In genomic region chr6:35296931-35297330, GRCh38 we compare ENCODE assay signal across 9 cellular contexts. TPM values are rescaled to one million over a fixed set of nuclear protein-coding genes. Genes with fewer than 3 reads are reported as not detected.
DNase-seq lines count a peak whose midpoint lies in the region; ATAC-seq and TF ChIP-seq lines count a peak whose summit lies in the region.
"Had no signal": no experiment of that assay in that cellular context is flagged by ENCODE, and none has a peak within 500 bp of the region (broad histone marks: within the 10 kb centered on the region; RNA-seq: fewer than 3 reads in every experiment).

No MANE protein-coding gene starts in this region.

- peak overlapping the region; percentile 6 to 88 (median 82) for H3K4me3 Mint-ChIP-seq in immature natural killer cell

- H3K9me3 Mint-ChIP-seq in immature natural killer cell = no peaks in the 10 kb centered on the region

- DNase-seq in Right ventricle myocardium superior = no peak
- DNase-seq in right atrium auricular region (ENCODE audit: low spot score) = no peak
- no peak for DNase-seq in PC-9
- DNase-seq in immature natural killer cell = no peak
- DNase-seq in upper lobe of right lung = no peak
- DNase-seq in SHP77 treated with DMSO at 0.1 percent for 48 hours (lab: John Stamatoyannopoulos, UW) = no peak
- no peak for DNase-seq in NCI-H774 (lab: John Stamatoyannopoulos, UW)
- DNase-seq in ascending aorta (ENCODE audit: low spot score in 2 of 2) = no peak

- H3K4me1 Mint-ChIP-seq in immature natural killer cell = peaks cover 38 to 40% of the 10 kb centered on the region in 2 donors

- H3K4me1 ChIP-seq in right atrium auricular region (peaks cover 0 to 15% of the 10 kb centered on the region in 2 donors), PC-9 (replicated peaks; ENCODE audit: insufficient read depth) (peaks cover 14% of the 10 kb centered on the region), upper lobe of right lung (peaks cover 17% of the 10 kb centered on the region), ascending aorta (peaks cover 0 to 3% of the 10 kb centered on the region in 2 donors)

- peak overlapping the region; percentile 98 for H3K4me2 ChIP-seq in PC-9

- CTCF ChIA-PET in PC-9 (lab: Charles Lee) = interaction anchor here (0.6 to 1.0 kb wide), 5 partner anchors 153 to 1312 kb away, joined by 3 to 6 read pairs (median 4); no protein-coding TSS in a partner anchor

- peak overlapping the region; percentile 54; the same call in 1 of the 2 replicates for H2AFZ ChIP-seq in PC-9

- H3K4me3 ChIP-seq in right atrium auricular region = no peak overlapping the region
- H3K4me3 ChIP-seq in PC-9 = no peak overlapping the region
- H3K4me3 ChIP-seq in upper lobe of right lung = peak overlapping the region; percentile 47
- no peak overlapping the region for H3K4me3 ChIP-seq in ascending aorta

- peaks cover 23% of the 10 kb centered on the region for H3K36me3 ChIP-seq in right atrium auricular region
- no peaks in the 10 kb centered on the region for H3K36me3 ChIP-seq in PC-9 (ENCODE audit: low read depth)
- H3K36me3 ChIP-seq in upper lobe of right lung = peaks cover 27% of the 10 kb centered on the region
- H3K36me3 ChIP-seq in ascending aorta = peaks cover 25 to 33% of the 10 kb centered on the region in 2 donors

- H3K27me3 ChIP-seq in right atrium auricular region (no peaks in the 10 kb centered on the region), PC-9 (ENCODE audit: insufficient read depth, low read depth) (no peaks in the 10 kb centered on the region), upper lobe of right lung (no peaks in the 10 kb centered on the region), ascending aorta (no peaks in the 10 kb centered on the region)
- H3K27me3 ChIP-seq: thyroid gland had no signal

- peaks cover 3% of the 10 kb centered on the region; the same call in 1 of the 2 replicates for H3F3A ChIP-seq in PC-9 (ENCODE audit: insufficient read depth, low read depth)

- no peaks in the 10 kb centered on the region for H3K9me3 ChIP-seq in right atrium auricular region
- H3K9me3 ChIP-seq in PC-9 (ENCODE audit: insufficient read depth, low read depth) = no peaks in the 10 kb centered on the region
- no peaks in the 10 kb centered on the region for H3K9me3 ChIP-seq in upper lobe of right lung
- H3K9me3 ChIP-seq in ascending aorta = no peaks in the 10 kb centered on the region
- H3K9me3 ChIP-seq: thyroid gland had no signal

- no peaks in the 10 kb centered on the region for H3K9me2 ChIP-seq in PC-9 (ENCODE audit: insufficient read depth)

- no peaks in the 10 kb centered on the region for H4K20me1 ChIP-seq in PC-9 (ENCODE audit: insufficient read depth)

- peaks cover 8 to 22% (median 18%) of the 10 kb centered on the region in 3 donors for H3K36me3 Mint-ChIP-seq in immature natural killer cell

- POLR2A ChIA-PET in PC-9 (lab: Charles Lee; ENCODE audit: unreplicated experiment) = interaction anchor here (0.6 kb wide), 1 partner anchor 462 kb away, joined by 5 read pairs; no protein-coding TSS in a partner anchor

- intact Hi-C loops in Right ventricle myocardium superior (cut with DNase I) (no loop called here), PC-9 (cut with micrococcal nuclease; ENCODE audit: unreplicated experiment) (loop anchor here (1.0 to 10.0 kb wide), 7 partner anchors 45 to 798 kb away; partner anchors contain the start of genes ARMC12, PPARD and RPL10A), upper lobe of right lung (cut with DNase I) (no loop called here), ascending aorta (cut with DNase I) (loop anchor here (2.0 kb wide), 1 partner anchor 152 kb away; no protein-coding TSS in a partner anchor)

- ATAC-seq in Right ventricle myocardium superior (ENCODE audit: poor library complexity) = peak; percentile 5
- ATAC-seq in upper lobe of right lung = no peak

- H3K27ac ChIP-seq in right atrium auricular region (no peak overlapping the region), PC-9 (no peak overlapping the region), upper lobe of right lung (peak overlapping the region; percentile 74), ascending aorta (peak overlapping the region in 1 of 2 donors; percentile 15)

- peaks cover 0 to 3% (median 2%) of the 10 kb centered on the region in 3 donors for H3K27me3 Mint-ChIP-seq in immature natural killer cell (ENCODE audit: low read depth in 3 of 3)

- H3K79me2 ChIP-seq in PC-9 (ENCODE audit: low read depth) = no peaks in the 10 kb centered on the region; the same call in 1 of the 2 replicates

- BruUV-seq in PC-9 (replicated peaks; lab: Mats Ljungman, UMichigan) = no TSS peak

- peak overlapping the region; percentile 75 to 100 (median 98) for H3K27ac Mint-ChIP-seq in immature natural killer cell

- TF ChIP-seq CTCF in right atrium auricular region (IDR thresholded peaks at IDR 0.05) (no peak), PC-9 (conservative IDR thresholded peaks at IDR 0.05) (no peak), upper lobe of right lung (IDR thresholded peaks at IDR 0.05) (no peak), ascending aorta (IDR thresholded peaks at IDR 0.05) (no peak)

RNA-seq across cellular contexts. Expression of gene DEF6, which starts 0.7 kb away (rescaled TPM):
- total RNA-seq in Right ventricle myocardium superior (0.97 TPM), right atrium auricular region (1 to 10 TPM; 1.4 to 2.2 TPM), PC-9 (2021) (19.6 and 27.0 TPM in 2 replicates), upper lobe of right lung (17.4 TPM), ascending aorta (20.1 TPM)
- polyA plus RNA-seq in immature natural killer cell = 100 to 1,000 TPM in 1 of 3 donors, 10 to 100 TPM in 2; 90.7 to 226 (median 95.1) TPM

RNA-seq across cellular contexts. Expression of gene ZNF76, which starts 37.4 kb away (rescaled TPM):
- total RNA-seq in Right ventricle myocardium superior (35.3 TPM), right atrium auricular region (10 to 100 TPM; 25.4 to 26.0 TPM), PC-9 (2021) (38.8 and 39.9 TPM in 2 replicates), upper lobe of right lung (31.3 TPM), ascending aorta (55.7 TPM)
- polyA plus RNA-seq in immature natural killer cell = 10 to 100 TPM; 20.7 to 30.5 (median 27.9) TPM

RNA-seq across cellular contexts. Expression of gene PPARD, which starts 45.4 kb away (rescaled TPM):
- total RNA-seq in Right ventricle myocardium superior = 12.8 TPM
- 10 to 100 TPM; 11.0 to 14.8 TPM for total RNA-seq in right atrium auricular region
- 18.8 and 24.7 TPM in 2 replicates for total RNA-seq in PC-9 (2021)
- 1 to 10 TPM in 2 of 3 donors, under 1 TPM in 1; 0.98 to 6.0 (median 2.0) TPM for polyA plus RNA-seq in immature natural killer cell
- total RNA-seq in upper lobe of right lung = 31.6 TPM
- 21.1 TPM for total RNA-seq in ascending aorta

Comparison
In these comparisons a context has a peak if more than half of its experiments do, and no peak if none do; other contexts are left out.
1. intact Hi-C loops: an anchor here in PC-9 (1.0 to 10.0 kb wide) and ascending aorta (2.0 kb wide); none called in Right ventricle myocardium superior and upper lobe of right lung.